Comparison of ENCODE assay signal across 13 cellular contexts in genomic region chr1:8825985-8826481, GRCh38. TPM values are rescaled to one million over a fixed set of nuclear protein-coding genes. Genes with fewer than 3 reads are reported as not detected.
DNase-seq lines count a peak whose midpoint lies in the region; FAIRE-seq lines count a peak whose summit lies in the region.
"Had no signal": no experiment of that assay in that cellular context is flagged by ENCODE, and none has a peak within 500 bp of the region (broad histone marks: within the 10 kb centered on the region; RNA-seq: fewer than 3 reads in every experiment).

No MANE protein-coding gene starts in this region.

- H3K4me2 ChIP-seq in neuronal stem cell (ENCODE audit: insufficient read depth, low read length, poor library complexity, severe bottlenecking), result no peak overlapping the region

- no peak overlapping the region for H2BK120ac ChIP-seq in neuronal stem cell (ENCODE audit: low read depth, low read length)

- peaks cover 0 to 1% of the 10 kb centered on the region in 2 donors for H3K4me1 ChIP-seq in neuronal stem cell (ENCODE audit: control insufficient read depth in 2 of 2, insufficient read depth in 1 of 2, low read depth in 1 of 2, low read length in 2 of 2)

- H3K27me3 ChIP-seq in neuronal stem cell (ENCODE audit: control insufficient read depth in 3 of 3, insufficient read depth in 3 of 3, low read depth in 1 of 3, low read length in 3 of 3), result no peaks in the 10 kb centered on the region
- H3K27me3 ChIP-seq: sigmoid colon had no signal

- DNase-seq in ELR (ENCODE audit: low read depth), result peak; percentile 96
- peak; percentile 15 for DNase-seq in RCC 7860 (ENCODE audit: low spot score)
- peak; percentile 87 for DNase-seq in glomerular visceral epithelial cell (ENCODE audit: extremely low spot score)
- no peak for DNase-seq in neuronal stem cell (ENCODE audit: low spot score)
- no peak for DNase-seq in NCI-H128 (lab: John Stamatoyannopoulos, UW; ENCODE audit: unreplicated experiment)
- no peak for DNase-seq in KG1 (lab: John Stamatoyannopoulos, UW)
- DNase-seq in SHP77 (lab: John Stamatoyannopoulos, UW), result no peak
- no peak for DNase-seq in hippocampal formation (lab: John Stamatoyannopoulos, UW)
- DNase-seq: activated CD4-positive, alpha-beta T cell treated with anti-CD3 and anti-CD28 coated beads, Interleukin-2, amount 10 ng/mL, durations not matched to agents 7 days and 5 days; Kasumi-1; left colon; SHP77 treated with DMSO at 0.1 percent for 48 hours; sigmoid colon had no signal

- no CpG with 5 or more reads among the region's 10 CpGs for WGBS in neuronal stem cell (ENCODE audit: extremely low coverage in 2 of 2, insufficient read length in 2 of 2, insufficient replicate concordance in 1 of 2), 2 donors

- H4K8ac ChIP-seq in neuronal stem cell (ENCODE audit: low read depth, low read length), result no peak overlapping the region

- H3K9me3 ChIP-seq in neuronal stem cell (replicated peaks in 1 of 2; ENCODE audit: control insufficient read depth in 2 of 2, insufficient read depth in 1 of 2, low read depth in 1 of 2, low read length in 2 of 2), result no peaks in the 10 kb centered on the region
- H3K9me3 ChIP-seq: sigmoid colon had no signal

- no peak overlapping the region for H2AK5ac ChIP-seq in neuronal stem cell (ENCODE audit: low read depth, low read length)

- no peaks in the 10 kb centered on the region for H3K79me1 ChIP-seq in neuronal stem cell (ENCODE audit: low read depth, low read length)

- H3K27ac ChIP-seq in neuronal stem cell (replicated peaks; ENCODE audit: low read length), result no peak overlapping the region
- H3K27ac ChIP-seq: sigmoid colon had no signal

- peak overlapping the region; percentile 66 for H2AFZ ChIP-seq in neuronal stem cell (ENCODE audit: low read length)

- H2BK12ac ChIP-seq in neuronal stem cell (ENCODE audit: low read length), result no peak overlapping the region

- H3K14ac ChIP-seq in neuronal stem cell (ENCODE audit: low read length), result no peak overlapping the region

- no peak overlapping the region for H3K23ac ChIP-seq in neuronal stem cell (ENCODE audit: low read depth, low read length, poor library complexity)

- no peak overlapping the region for H4K91ac ChIP-seq in neuronal stem cell (ENCODE audit: low read depth, low read length, poor library complexity)

- H2BK5ac ChIP-seq in neuronal stem cell (ENCODE audit: low read length), result no peak overlapping the region

- no peak overlapping the region for H3K4me3 ChIP-seq in neuronal stem cell (ENCODE audit: low read length in 2 of 2)
- H3K4me3 ChIP-seq: sigmoid colon had no signal

- H3K18ac ChIP-seq in neuronal stem cell (ENCODE audit: low read length), result no peak overlapping the region

- no peak overlapping the region for H3K4ac ChIP-seq in neuronal stem cell (ENCODE audit: low read length)

- peak overlapping the region; percentile 74 for H3K9ac ChIP-seq in neuronal stem cell (ENCODE audit: low read depth, low read length, poor library complexity)

- no peak overlapping the region for H2BK15ac ChIP-seq in neuronal stem cell (ENCODE audit: low read length)

- FAIRE-seq in RCC 7860 (lab: Jason Lieb, UNC), result no peak

- no peaks in the 10 kb centered on the region for H3K36me3 ChIP-seq in neuronal stem cell (replicated peaks in 1 of 2; ENCODE audit: control insufficient read depth in 2 of 2, insufficient read depth in 2 of 2, low read length in 2 of 2)
- H3K36me3 ChIP-seq: sigmoid colon had no signal

RNA-seq across cellular contexts. Expression of gene RERE, which starts 8.6 kb away (rescaled TPM):
- 36.6 TPM for polyA plus RNA-seq in neuronal stem cell (2013, experiment 1 of 2)
- 38.4 TPM for polyA plus RNA-seq in neuronal stem cell (2013, experiment 2 of 2)

RNA-seq across cellular contexts. Expression of gene ENO1, which starts 52.5 kb away (rescaled TPM):
- 492 TPM for polyA plus RNA-seq in neuronal stem cell (2013, experiment 1 of 2)
- polyA plus RNA-seq in neuronal stem cell (2013, experiment 2 of 2), result 487 TPM

Comparison
In these comparisons a context has a peak if more than half of its experiments do, and no peak if none do; other contexts are left out.
1. DNase-seq: peak in ELR (single experiment), RCC 7860 (single experiment) and glomerular visceral epithelial cell (single experiment); none in neuronal stem cell (single experiment), NCI-H128 (single experiment), KG1 (single experiment), SHP77 (0 of 2) and hippocampal formation (0 of 2).